Comparison of ENCODE assay signal across 7 cellular contexts in genomic region chr7:100516135-100516812, GRCh38. TPM values are rescaled to one million over a fixed set of nuclear protein-coding genes. Genes with fewer than 3 reads are reported as not detected.
DNase-seq lines count a peak whose midpoint lies in the region; ATAC-seq, FAIRE-seq and TF ChIP-seq lines count a peak whose summit lies in the region.

No MANE protein-coding gene starts in this region.

- WGBS in mesenchymal stem cell, result 39% methylated on average over 4 of the region's 4 CpGs

- no peak overlapping the region for H2BK120ac ChIP-seq in mesenchymal stem cell (ENCODE audit: low read depth, low read length)

- H3K9ac ChIP-seq in mesenchymal stem cell (ENCODE audit: low read length), result peak overlapping the region; percentile 70

- H3K4me2 ChIP-seq in mesenchymal stem cell (ENCODE audit: low read length, poor library complexity, severe bottlenecking), result no peak overlapping the region

- DNase-seq in GM19238 (ENCODE audit: insufficient read length, low spot score) (peak; percentile 28), RCC 7860 (ENCODE audit: low spot score) (peak; percentile 55), astrocyte of the cerebellum (ENCODE audit: low read depth) (peak; percentile 98), mesenchymal stem cell (peak; percentile 83), OCI-M2 (lab: John Stamatoyannopoulos, UW; ENCODE audit: unreplicated experiment) (no peak), globus pallidus (ENCODE audit: low spot score) (no peak)

- no peak overlapping the region for H3K4me3 ChIP-seq in astrocyte of the cerebellum (ENCODE audit: low read depth, low read length)
- H3K4me3 ChIP-seq in mesenchymal stem cell (ENCODE audit: insufficient read depth in 1 of 2, low read depth in 1 of 2, low read length in 2 of 2), result peak overlapping the region in 1 of 2 experiments; percentile 11

- peaks cover 3% of the 10 kb centered on the region for H3K4me1 ChIP-seq in mesenchymal stem cell (ENCODE audit: control insufficient read depth, insufficient read depth, low read depth, low read length)

- no peak overlapping the region for H3K23ac ChIP-seq in mesenchymal stem cell (ENCODE audit: low read length in 2 of 2)

- in situ Hi-C loops in astrocyte of the cerebellum (cut with HindIII; ENCODE audit: low sequenced_read_pairs), result no loop called here

- peaks cover 0 to 4% of the 10 kb centered on the region in 2 experiments for H3K27me3 ChIP-seq in mesenchymal stem cell (ENCODE audit: control insufficient read depth in 1 of 2, insufficient read depth in 1 of 2, low read length in 2 of 2)

- H3K27ac ChIP-seq in mesenchymal stem cell (ENCODE audit: low read length, poor library complexity, severe bottlenecking), result no peak overlapping the region

- ATAC-seq in HG03354 (IDR thresholded peaks at IDR 0.05; ENCODE audit: poor library complexity, severe bottlenecking, unreplicated experiment), result no peak

- TF ChIP-seq CTCF in astrocyte of the cerebellum (IDR thresholded peaks at IDR 0.05; ENCODE audit: low read depth, low read length, missing control alignments), result no peak

- H3K79me1 ChIP-seq in mesenchymal stem cell (replicated peaks; ENCODE audit: low read length, poor library complexity, severe bottlenecking), result no peaks in the 10 kb centered on the region

- no peak overlapping the region for H3K4ac ChIP-seq in mesenchymal stem cell (ENCODE audit: low read depth in 1 of 2, low read length in 2 of 2)

- H3K36me3 ChIP-seq in mesenchymal stem cell (ENCODE audit: control insufficient read depth in 1 of 2, insufficient read depth in 2 of 2, low read depth in 1 of 2, low read length in 2 of 2), result no peaks in the 10 kb centered on the region

- H2BK5ac ChIP-seq in mesenchymal stem cell (ENCODE audit: low read depth, low read length, poor library complexity, severe bottlenecking), result no peak overlapping the region

- no peak overlapping the region for H2BK12ac ChIP-seq in mesenchymal stem cell (ENCODE audit: low read length in 2 of 2)

- no peak overlapping the region for H4K91ac ChIP-seq in mesenchymal stem cell (ENCODE audit: low read length)

- H4K8ac ChIP-seq in mesenchymal stem cell (ENCODE audit: low read length), result no peak overlapping the region

- H3K14ac ChIP-seq in mesenchymal stem cell (ENCODE audit: low read length in 2 of 2), result no peak overlapping the region

- H2BK15ac ChIP-seq in mesenchymal stem cell (ENCODE audit: low read depth, poor library complexity, severe bottlenecking), result no peak overlapping the region

- FAIRE-seq in RCC 7860 (lab: Jason Lieb, UNC), result peak; percentile 77

- H3K9me3 ChIP-seq in mesenchymal stem cell (ENCODE audit: control insufficient read depth, low read length), result no peaks in the 10 kb centered on the region

- no peak overlapping the region for H3K18ac ChIP-seq in mesenchymal stem cell (ENCODE audit: low read depth in 1 of 2, low read length in 2 of 2)

- no peak overlapping the region for H2AK5ac ChIP-seq in mesenchymal stem cell (ENCODE audit: low read length, severe bottlenecking)

- no peak overlapping the region for H2AFZ ChIP-seq in mesenchymal stem cell (ENCODE audit: low read depth, low read length)

RNA-seq across cellular contexts. Expression of gene AGFG2, which starts 22.7 kb away (rescaled TPM):
- 5.6 TPM for polyA plus RNA-seq in mesenchymal stem cell (2013, experiment 1 of 2)
- 5.7 TPM for polyA plus RNA-seq in mesenchymal stem cell (2013, experiment 2 of 2)

RNA-seq across cellular contexts. Expression of gene NYAP1, which starts 32.5 kb away (rescaled TPM):
- 0.57 TPM for polyA plus RNA-seq in mesenchymal stem cell (2013, experiment 1 of 2)
- 0.58 TPM for polyA plus RNA-seq in mesenchymal stem cell (2013, experiment 2 of 2)

RNA-seq across cellular contexts. Expression of gene TSC22D4, which starts 37.3 kb away (rescaled TPM):
- polyA plus RNA-seq in mesenchymal stem cell (2013, experiment 1 of 2), result 47.5 TPM
- polyA plus RNA-seq in mesenchymal stem cell (2013, experiment 2 of 2), result 47.0 TPM

RNA-seq across cellular contexts. Expression of gene SPACDR, which starts 52.2 kb away (rescaled TPM):
- polyA plus RNA-seq in mesenchymal stem cell (2013, experiment 1 of 2), result 0.47 TPM
- 0.56 TPM for polyA plus RNA-seq in mesenchymal stem cell (2013, experiment 2 of 2)

RNA-seq across cellular contexts. Expression of gene SAP25, which starts 57.4 kb away (rescaled TPM):
- 1.9 TPM for polyA plus RNA-seq in mesenchymal stem cell (2013, experiment 1 of 2)
- 1.4 TPM for polyA plus RNA-seq in mesenchymal stem cell (2013, experiment 2 of 2)

Comparison
In these comparisons a context has a peak if more than half of its experiments do, and no peak if none do; other contexts are left out.
1. DNase-seq: peak in GM19238 (single experiment), RCC 7860 (single experiment), astrocyte of the cerebellum (single experiment) and mesenchymal stem cell (single experiment); none in OCI-M2 (single experiment) and globus pallidus (single experiment).